8 cellular contexts compared by ENCODE assay signal in genomic region chr9:126985870-126986498, GRCh38.
A peak's percentile ranks its signal among the peaks of the same experiment; 100 is the strongest.
DNase-seq lines count a peak whose midpoint lies in the region; ATAC-seq and TF ChIP-seq lines count a peak whose summit lies in the region.

No MANE protein-coding gene starts in this region.

- TF ChIP-seq CTCF in activated CD8-positive, alpha-beta T cell treated with anti-CD3 and anti-CD28 coated beads for 36 hours (IDR thresholded peaks at IDR 0.05): no peak
- no peak for TF ChIP-seq CTCF in prostate gland (IDR thresholded peaks at IDR 0.05)

- peaks cover 42% of the 10 kb centered on the region for H3K4me1 Mint-ChIP-seq in activated CD8-positive, alpha-beta T cell treated with anti-CD3 and anti-CD28 coated beads for 36 hours (ENCODE audit: low read depth)
- peaks cover 77 to 84% of the 10 kb centered on the region in 2 donors for H3K4me1 Mint-ChIP-seq in effector memory CD8-positive, alpha-beta T cell (ENCODE audit: low read depth in 2 of 2)

- H3K27ac ChIP-seq in prostate gland: no peak overlapping the region

- H3K4me1 ChIP-seq in prostate gland (replicated peaks): no peaks in the 10 kb centered on the region

- TF ChIP-seq POLR2A in prostate gland (IDR thresholded peaks at IDR 0.05): no peak

- H3K27me3 Mint-ChIP-seq in activated CD8-positive, alpha-beta T cell treated with anti-CD3 and anti-CD28 coated beads for 36 hours: peaks cover 72% of the 10 kb centered on the region
- H3K27me3 Mint-ChIP-seq in effector memory CD8-positive, alpha-beta T cell: peaks cover 0 to 12% of the 10 kb centered on the region in 2 donors

- peaks cover 5% of the 10 kb centered on the region for H3K9me3 Mint-ChIP-seq in activated CD8-positive, alpha-beta T cell treated with anti-CD3 and anti-CD28 coated beads for 36 hours
- H3K9me3 Mint-ChIP-seq in effector memory CD8-positive, alpha-beta T cell: peaks cover 0 to 1% of the 10 kb centered on the region in 2 donors

- peak; percentile 83 for DNase-seq in GDM1 (lab: John Stamatoyannopoulos, UW)
- peak; percentile 94 for DNase-seq in NCI-H69 (lab: John Stamatoyannopoulos, UW)
- DNase-seq in activated CD8-positive, alpha-beta T cell treated with anti-CD3 and anti-CD28 coated beads for 36 hours: peak; percentile 91
- peak; percentile 86 for DNase-seq in effector memory CD8-positive, alpha-beta T cell
- DNase-seq in prostate gland (ENCODE audit: low spot score): peak; percentile 68
- no peak for DNase-seq in islet precursor cell

- H3K27ac Mint-ChIP-seq in activated CD8-positive, alpha-beta T cell treated with anti-CD3 and anti-CD28 coated beads for 36 hours: peak overlapping the region; percentile 80
- peak overlapping the region; percentile 95 for H3K27ac Mint-ChIP-seq in effector memory CD8-positive, alpha-beta T cell

- no peaks in the 10 kb centered on the region for H3K27me3 ChIP-seq in prostate gland (replicated peaks; ENCODE audit: insufficient read depth)

- ATAC-seq in HG02885 (IDR thresholded peaks at IDR 0.05; ENCODE audit: poor library complexity, unreplicated experiment) (peak; percentile 51), HG02623 (IDR thresholded peaks at IDR 0.05; ENCODE audit: unreplicated experiment) (no peak)
- peak; percentile 68 for ATAC-seq in activated CD8-positive, alpha-beta T cell treated with anti-CD3 and anti-CD28 coated beads for 36 hours
- peak; percentile 77 for ATAC-seq in effector memory CD8-positive, alpha-beta T cell (replicated peaks)

- no peaks in the 10 kb centered on the region for H3K9me3 ChIP-seq in prostate gland

- no peaks in the 10 kb centered on the region for H3K36me3 ChIP-seq in prostate gland

- CTCF ChIA-PET in activated CD8-positive, alpha-beta T cell treated with anti-CD3 and anti-CD28 coated beads for 36 hours (lab: Charles Lee): interaction anchor here (1.0 to 1.6 kb wide), 5 partner anchors 10 to 45 kb away, joined by 3 to 17 read pairs (median 4); no protein-coding TSS in a partner anchor

- H3K4me3 ChIP-seq in prostate gland: no peak overlapping the region

- 41% methylated on average over 7 of the region's 7 CpGs for WGBS in prostate gland

- POLR2A ChIA-PET in activated CD8-positive, alpha-beta T cell treated with anti-CD3 and anti-CD28 coated beads for 36 hours (lab: Charles Lee): interaction anchor here (1.1 to 1.3 kb wide), 2 partner anchors 10 to 19 kb away, joined by 4 to 5 read pairs; no protein-coding TSS in a partner anchor

- H3K4me3 Mint-ChIP-seq in activated CD8-positive, alpha-beta T cell treated with anti-CD3 and anti-CD28 coated beads for 36 hours: peak overlapping the region; percentile 19
- H3K4me3 Mint-ChIP-seq in effector memory CD8-positive, alpha-beta T cell: peak overlapping the region; percentile 71 to 80

- intact Hi-C loops in activated CD8-positive, alpha-beta T cell treated with anti-CD3 and anti-CD28 coated beads for 36 hours (cut with micrococcal nuclease): loop anchor here (1.0 kb wide), 1 partner anchor 19 kb away; no protein-coding TSS in a partner anchor
- intact Hi-C loops in prostate gland (cut with DNase I): no loop called here

- H3K36me3 Mint-ChIP-seq in activated CD8-positive, alpha-beta T cell treated with anti-CD3 and anti-CD28 coated beads for 36 hours (ENCODE audit: low read depth): peaks cover 5% of the 10 kb centered on the region
- peaks cover 16% of the 10 kb centered on the region for H3K36me3 Mint-ChIP-seq in effector memory CD8-positive, alpha-beta T cell (ENCODE audit: insufficient read depth)
